In the genomic region with DNA sequence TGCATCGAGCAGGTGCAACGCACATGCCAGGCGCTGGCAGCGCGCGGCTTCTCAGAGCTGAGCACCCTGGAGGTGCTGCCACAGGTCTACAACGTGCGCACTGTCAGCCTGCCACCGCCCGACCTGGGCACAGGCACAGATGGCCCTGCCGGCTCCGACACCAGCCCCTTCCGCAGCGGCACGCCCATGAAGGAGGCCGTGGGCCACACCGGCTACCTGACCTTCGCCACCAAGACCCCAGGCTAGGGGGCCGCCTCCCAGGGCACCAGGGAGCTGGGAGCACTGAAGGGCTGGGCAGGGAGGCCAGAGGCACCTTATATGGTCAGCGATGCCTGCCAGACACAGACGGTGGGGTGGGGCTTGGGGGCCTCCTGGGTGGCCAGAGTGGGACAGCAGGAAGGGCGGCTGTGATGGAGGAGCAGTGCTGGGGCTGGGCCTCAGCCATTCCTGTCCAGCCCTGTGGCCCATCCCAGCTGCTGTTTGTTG, we compare ENCODE assay signal across 1 cellular context.
TF ChIP-seq lines count a peak whose summit lies in the region.

No MANE protein-coding gene starts in this region.

TF ChIP-seq in H1, 55 proteins besides CTCF, POLR2A, EP300 and RAD21:
- TF ChIP-seq NANOG (IDR thresholded peaks at IDR 0.05; ENCODE audit: insufficient read depth, low read depth, low read length, poor library complexity, severe bottlenecking) (no peak), CREB1 (IDR thresholded peaks at IDR 0.05) (no peak), POLR2AphosphoS5 (IDR thresholded peaks at IDR 0.05; ENCODE audit: low read depth, low read length) (no peak), NRF1 (IDR thresholded peaks at IDR 0.05; ENCODE audit: low read depth, low read length) (no peak), ZNF274 (IDR thresholded peaks at IDR 0.05; ENCODE audit: borderline replicate concordance, extremely low read depth, low read length) (no peak), YY1 (IDR thresholded peaks at IDR 0.05; ENCODE audit: low read depth, low read length) (no peak), SIN3A (conservative IDR thresholded peaks at IDR 0.05 in 1 of 2, IDR thresholded peaks at IDR 0.05 in 1 of 2; ENCODE audit: low read depth in 1 of 2, low read length in 2 of 2) (no peak), BCL11A (IDR thresholded peaks at IDR 0.05; ENCODE audit: low read depth in 2 of 2, low read length in 2 of 2) (no peak), TEAD4 (IDR thresholded peaks at IDR 0.05; ENCODE audit: low read depth, low read length) (no peak), CEBPB (IDR thresholded peaks at IDR 0.05; ENCODE audit: low read depth, low read length) (no peak), EGR1 (IDR thresholded peaks at IDR 0.05; ENCODE audit: borderline replicate concordance, low read depth, low read length) (no peak), PHF8 (conservative IDR thresholded peaks at IDR 0.05; ENCODE audit: low read depth, low read length) (no peak), RBBP5 (IDR thresholded peaks at IDR 0.05; ENCODE audit: borderline replicate concordance, low read depth, low read length) (no peak), TAF7 (optimal IDR thresholded peaks at IDR 0.05; ENCODE audit: borderline replicate concordance, low read depth, low read length) (no peak), BRCA1 (IDR thresholded peaks at IDR 0.05; ENCODE audit: low read depth, low read length) (no peak), BACH1 (IDR thresholded peaks at IDR 0.05; ENCODE audit: low read length) (no peak), POU5F1 (IDR thresholded peaks at IDR 0.05; ENCODE audit: low read depth, low read length) (no peak), CTBP2 (IDR thresholded peaks at IDR 0.05; ENCODE audit: borderline replicate concordance, insufficient read depth, insufficient read length, low read length) (no peak), RFX5 (IDR thresholded peaks at IDR 0.05; ENCODE audit: borderline replicate concordance, low read depth, low read length) (no peak)
